In the genomic region with DNA sequence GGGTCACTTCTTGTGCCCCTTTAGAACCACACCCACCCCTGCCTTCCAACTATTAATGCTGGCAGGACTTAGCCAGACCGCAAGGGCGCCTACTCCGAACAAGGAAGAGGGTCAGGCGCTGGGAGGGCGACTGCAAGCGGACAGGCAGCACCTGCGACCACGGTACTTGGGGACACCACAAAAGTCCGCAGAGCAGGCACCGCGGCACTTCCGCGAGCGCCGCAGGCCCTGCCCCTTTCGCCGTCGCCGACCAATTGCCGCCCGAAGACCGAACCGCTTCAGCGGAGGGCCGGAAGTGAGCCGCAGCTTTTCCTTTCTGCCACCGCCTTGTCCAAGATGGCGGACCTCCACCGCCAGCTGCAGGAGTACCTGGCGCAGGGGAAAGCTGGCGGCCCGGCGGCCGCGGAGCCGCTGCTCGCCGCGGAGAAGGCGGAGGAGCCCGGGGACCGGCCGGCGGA, we compare ENCODE assay signal across 1 cellular context.
A peak's percentile ranks its signal among the peaks of the same experiment; 100 is the strongest.
TF ChIP-seq lines count a peak whose summit lies in the region.

A gene with protein sequence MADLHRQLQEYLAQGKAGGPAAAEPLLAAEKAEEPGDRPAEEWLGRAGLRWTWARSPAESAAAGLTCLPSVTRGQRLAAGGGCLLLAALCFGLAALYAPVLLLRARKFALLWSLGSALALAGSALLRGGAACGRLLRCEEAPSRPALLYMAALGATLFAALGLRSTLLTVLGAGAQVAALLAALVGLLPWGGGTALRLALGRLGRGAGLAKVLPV (plus strand): TSS at position 305 of the 458 bp plus-strand sequence. CDS start 32 bp downstream, at position 337.

TF ChIP-seq in K562, 482 proteins besides CTCF, POLR2A, EP300 and RAD21 (continued from another document):
- TF ChIP-seq, protein P1, sequence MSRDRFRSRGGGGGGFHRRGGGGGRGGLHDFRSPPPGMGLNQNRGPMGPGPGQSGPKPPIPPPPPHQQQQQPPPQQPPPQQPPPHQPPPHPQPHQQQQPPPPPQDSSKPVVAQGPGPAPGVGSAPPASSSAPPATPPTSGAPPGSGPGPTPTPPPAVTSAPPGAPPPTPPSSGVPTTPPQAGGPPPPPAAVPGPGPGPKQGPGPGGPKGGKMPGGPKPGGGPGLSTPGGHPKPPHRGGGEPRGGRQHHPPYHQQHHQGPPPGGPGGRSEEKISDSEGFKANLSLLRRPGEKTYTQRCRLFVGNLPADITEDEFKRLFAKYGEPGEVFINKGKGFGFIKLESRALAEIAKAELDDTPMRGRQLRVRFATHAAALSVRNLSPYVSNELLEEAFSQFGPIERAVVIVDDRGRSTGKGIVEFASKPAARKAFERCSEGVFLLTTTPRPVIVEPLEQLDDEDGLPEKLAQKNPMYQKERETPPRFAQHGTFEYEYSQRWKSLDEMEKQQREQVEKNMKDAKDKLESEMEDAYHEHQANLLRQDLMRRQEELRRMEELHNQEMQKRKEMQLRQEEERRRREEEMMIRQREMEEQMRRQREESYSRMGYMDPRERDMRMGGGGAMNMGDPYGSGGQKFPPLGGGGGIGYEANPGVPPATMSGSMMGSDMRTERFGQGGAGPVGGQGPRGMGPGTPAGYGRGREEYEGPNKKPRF (IDR thresholded peaks at IDR 0.05; ENCODE audit: low read depth, low read length): no peak
- TF ChIP-seq ZFP1 (CRISPR knock-in tag; IDR thresholded peaks at IDR 0.05) (no peak), EWSR1 (IDR thresholded peaks at IDR 0.05; ENCODE audit: borderline replicate concordance, low read depth, partially characterized antibody) (no peak), CHD2 (IDR thresholded peaks at IDR 0.05; ENCODE audit: low read depth, low read length) (peak; percentile 21; the same call in 1 of the 2 replicates), MAFF (IDR thresholded peaks at IDR 0.05; ENCODE audit: low read length) (no peak), MAFG (tag; conservative IDR thresholded peaks at IDR 0.05) (no peak), PHF8 (IDR thresholded peaks at IDR 0.05; ENCODE audit: borderline replicate concordance, low read length) (peak; percentile 87), TFAM (CRISPR knock-in tag; conservative IDR thresholded peaks at IDR 0.05) (no peak), SMARCA5 (IDR thresholded peaks at IDR 0.05) (no peak), MCM2 (IDR thresholded peaks at IDR 0.05; ENCODE audit: low read depth) (no peak), NUFIP1 (IDR thresholded peaks at IDR 0.05; ENCODE audit: partially characterized antibody) (no peak), MBD2 (IDR thresholded peaks at IDR 0.05; ENCODE audit: borderline replicate concordance, low read depth) (peak; percentile 64; the same call in 1 of the 2 replicates), MTA3 (IDR thresholded peaks at IDR 0.05; ENCODE audit: borderline replicate concordance) (0 out of 2 replicates have a peak, but pooled peaks have one; percentile 34), ASH1L (IDR thresholded peaks at IDR 0.05; ENCODE audit: borderline replicate concordance, low read depth, partially characterized antibody) (peak; percentile 35)
- TF ChIP-seq, protein P2, sequence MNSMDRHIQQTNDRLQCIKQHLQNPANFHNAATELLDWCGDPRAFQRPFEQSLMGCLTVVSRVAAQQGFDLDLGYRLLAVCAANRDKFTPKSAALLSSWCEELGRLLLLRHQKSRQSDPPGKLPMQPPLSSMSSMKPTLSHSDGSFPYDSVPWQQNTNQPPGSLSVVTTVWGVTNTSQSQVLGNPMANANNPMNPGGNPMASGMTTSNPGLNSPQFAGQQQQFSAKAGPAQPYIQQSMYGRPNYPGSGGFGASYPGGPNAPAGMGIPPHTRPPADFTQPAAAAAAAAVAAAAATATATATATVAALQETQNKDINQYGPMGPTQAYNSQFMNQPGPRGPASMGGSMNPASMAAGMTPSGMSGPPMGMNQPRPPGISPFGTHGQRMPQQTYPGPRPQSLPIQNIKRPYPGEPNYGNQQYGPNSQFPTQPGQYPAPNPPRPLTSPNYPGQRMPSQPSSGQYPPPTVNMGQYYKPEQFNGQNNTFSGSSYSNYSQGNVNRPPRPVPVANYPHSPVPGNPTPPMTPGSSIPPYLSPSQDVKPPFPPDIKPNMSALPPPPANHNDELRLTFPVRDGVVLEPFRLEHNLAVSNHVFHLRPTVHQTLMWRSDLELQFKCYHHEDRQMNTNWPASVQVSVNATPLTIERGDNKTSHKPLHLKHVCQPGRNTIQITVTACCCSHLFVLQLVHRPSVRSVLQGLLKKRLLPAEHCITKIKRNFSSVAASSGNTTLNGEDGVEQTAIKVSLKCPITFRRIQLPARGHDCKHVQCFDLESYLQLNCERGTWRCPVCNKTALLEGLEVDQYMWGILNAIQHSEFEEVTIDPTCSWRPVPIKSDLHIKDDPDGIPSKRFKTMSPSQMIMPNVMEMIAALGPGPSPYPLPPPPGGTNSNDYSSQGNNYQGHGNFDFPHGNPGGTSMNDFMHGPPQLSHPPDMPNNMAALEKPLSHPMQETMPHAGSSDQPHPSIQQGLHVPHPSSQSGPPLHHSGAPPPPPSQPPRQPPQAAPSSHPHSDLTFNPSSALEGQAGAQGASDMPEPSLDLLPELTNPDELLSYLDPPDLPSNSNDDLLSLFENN (IDR thresholded peaks at IDR 0.05; ENCODE audit: low read depth in 2 of 2, low read length in 2 of 2): 0 out of 4 replicates have a peak, but pooled peaks of 1 of the 2 experiments have one; percentile 19
- TF ChIP-seq, protein P3, sequence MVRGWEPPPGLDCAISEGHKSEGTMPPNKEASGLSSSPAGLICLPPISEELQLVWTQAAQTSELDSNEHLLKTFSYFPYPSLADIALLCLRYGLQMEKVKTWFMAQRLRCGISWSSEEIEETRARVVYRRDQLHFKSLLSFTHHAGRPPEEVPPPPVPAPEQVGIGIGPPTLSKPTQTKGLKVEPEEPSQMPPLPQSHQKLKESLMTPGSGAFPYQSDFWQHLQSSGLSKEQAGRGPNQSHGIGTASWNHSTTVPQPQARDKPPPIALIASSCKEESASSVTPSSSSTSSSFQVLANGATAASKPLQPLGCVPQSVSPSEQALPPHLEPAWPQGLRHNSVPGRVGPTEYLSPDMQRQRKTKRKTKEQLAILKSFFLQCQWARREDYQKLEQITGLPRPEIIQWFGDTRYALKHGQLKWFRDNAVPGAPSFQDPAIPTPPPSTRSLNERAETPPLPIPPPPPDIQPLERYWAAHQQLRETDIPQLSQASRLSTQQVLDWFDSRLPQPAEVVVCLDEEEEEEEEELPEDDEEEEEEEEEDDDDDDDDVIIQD (CRISPR knock-in tag; IDR thresholded peaks at IDR 0.05): no peak
